ENCODE assay signal across 8 cellular contexts in genomic region chr15:50353251-50353998, GRCh38.
DNase-seq lines count a peak whose midpoint lies in the region; ATAC-seq and TF ChIP-seq lines count a peak whose summit lies in the region.

No MANE protein-coding gene starts in this region.

- H3K36me3 Mint-ChIP-seq in stimulated activated effector memory CD8-positive, alpha-beta T cell treated with anti-CD3 and anti-CD28 coated beads, Interleukin-12 subunit alpha, Interleukin-12 subunit beta, amount 100 ng/mL, for 72 hours = peaks cover 79% of the 10 kb centered on the region

- H3K4me3 ChIP-seq in MM.1S (ENCODE audit: low read length) = peak overlapping the region; percentile 96
- peak overlapping the region; percentile 96 for H3K4me3 ChIP-seq in iPS-15b (ENCODE audit: low read depth, low read length)

- peaks cover 15% of the 10 kb centered on the region for H3F3A ChIP-seq in MM.1S (ENCODE audit: insufficient read depth, low read length)

- H2AFZ ChIP-seq in MM.1S (ENCODE audit: low read length) = 0 out of 2 replicates have a peak overlapping the region, but pooled peaks have one; percentile 91

- peak overlapping the region; percentile 97 for H3K27ac Mint-ChIP-seq in stimulated activated effector memory CD8-positive, alpha-beta T cell treated with anti-CD3 and anti-CD28 coated beads, Interleukin-12 subunit alpha, Interleukin-12 subunit beta, amount 100 ng/mL, for 72 hours

- H3K4me3 Mint-ChIP-seq in stimulated activated effector memory CD8-positive, alpha-beta T cell treated with anti-CD3 and anti-CD28 coated beads, Interleukin-12 subunit alpha, Interleukin-12 subunit beta, amount 100 ng/mL, for 72 hours = peak overlapping the region; percentile 69

- H3K9ac ChIP-seq in MM.1S (ENCODE audit: low read length) (peak overlapping the region; percentile 99), iPS-15b (ENCODE audit: low read depth, low read length) (peak overlapping the region; percentile 99)

- ATAC-seq in activated CD4-positive, CD25-positive, alpha-beta regulatory T cell treated with anti-CD3 and anti-CD28 coated beads, Interleukin-2, amount 50 U/mL, for 24 hours = peak; percentile 71
- ATAC-seq in stimulated activated effector memory CD8-positive, alpha-beta T cell treated with anti-CD3 and anti-CD28 coated beads, Interleukin-12 subunit alpha, Interleukin-12 subunit beta, amount 100 ng/mL, for 72 hours = peak; percentile 75
- no peak for ATAC-seq in HG02678 (IDR thresholded peaks at IDR 0.05; ENCODE audit: unreplicated experiment)

- H3K4me2 ChIP-seq in MM.1S (ENCODE audit: low read depth, low read length) = peak overlapping the region; percentile 85

- peaks cover 11% of the 10 kb centered on the region for H3K4me1 ChIP-seq in MM.1S (ENCODE audit: low read length)
- peaks cover 8% of the 10 kb centered on the region for H3K4me1 ChIP-seq in iPS-15b (ENCODE audit: control insufficient read depth, insufficient read depth, low read length)

- H3K36me3 ChIP-seq in MM.1S (replicated peaks; ENCODE audit: insufficient read depth, low read length) (no peaks in the 10 kb centered on the region), iPS-15b (ENCODE audit: control insufficient read depth, insufficient read depth, low read length) (peaks cover 7% of the 10 kb centered on the region)

- no peaks in the 10 kb centered on the region for H4K20me1 ChIP-seq in MM.1S (ENCODE audit: insufficient read depth, low read length)

- TF ChIP-seq CTCF in MM.1S (IDR thresholded peaks at IDR 0.05; ENCODE audit: low read length) = no peak

- peaks cover 93% of the 10 kb centered on the region for H3K79me2 ChIP-seq in MM.1S (ENCODE audit: low read length)

- H3K27me3 ChIP-seq in MM.1S (replicated peaks; ENCODE audit: insufficient read depth, low read length) = no peaks in the 10 kb centered on the region
- H3K27me3 ChIP-seq in iPS-15b (ENCODE audit: control insufficient read depth, insufficient read depth, low read length) = no peaks in the 10 kb centered on the region

- no peak for DNase-seq in activated CD4-positive, CD25-positive, alpha-beta regulatory T cell treated with anti-CD3 and anti-CD28 coated beads, Interleukin-2, amount 50 U/mL, for 72 hours
- peak; percentile 31 for DNase-seq in MM.1S
- DNase-seq in amniotic stem cell (lab: John Stamatoyannopoulos, UW) = peak; percentile 39
- DNase-seq in stimulated activated effector memory CD8-positive, alpha-beta T cell treated with anti-CD3 and anti-CD28 coated beads, Interleukin-12 subunit alpha, Interleukin-12 subunit beta, amount 100 ng/mL, for 72 hours (ENCODE audit: low spot score in 2 of 2) = no peak
- DNase-seq in NCI-H187 (lab: John Stamatoyannopoulos, UW) = no peak

- no peaks in the 10 kb centered on the region for H3K9me3 Mint-ChIP-seq in stimulated activated effector memory CD8-positive, alpha-beta T cell treated with anti-CD3 and anti-CD28 coated beads, Interleukin-12 subunit alpha, Interleukin-12 subunit beta, amount 100 ng/mL, for 72 hours

- H3K27ac ChIP-seq in MM.1S (ENCODE audit: low read length) = peak overlapping the region; percentile 95

- peaks cover 47% of the 10 kb centered on the region for H3K4me1 Mint-ChIP-seq in stimulated activated effector memory CD8-positive, alpha-beta T cell treated with anti-CD3 and anti-CD28 coated beads, Interleukin-12 subunit alpha, Interleukin-12 subunit beta, amount 100 ng/mL, for 72 hours

- H3K9me2 ChIP-seq in MM.1S (replicated peaks; ENCODE audit: insufficient read depth, low read length) = no peaks in the 10 kb centered on the region

- H3K9me3 ChIP-seq in MM.1S (replicated peaks; ENCODE audit: insufficient read depth, low read length) (no peaks in the 10 kb centered on the region), iPS-15b (ENCODE audit: control insufficient read depth, insufficient read depth, low read length) (no peaks in the 10 kb centered on the region)

Comparison
In these comparisons a context has a peak if more than half of its experiments do, and no peak if none do; other contexts are left out.
1. DNase-seq: peak in MM.1S (single experiment) and amniotic stem cell (single experiment); none in activated CD4-positive, CD25-positive, alpha-beta regulatory T cell treated with anti-CD3 and anti-CD28 coated beads, Interleukin-2, amount 50 U/mL, for 72 hours (single experiment), stimulated activated effector memory CD8-positive, alpha-beta T cell treated with anti-CD3 and anti-CD28 coated beads, Interleukin-12 subunit alpha, Interleukin-12 subunit beta, amount 100 ng/mL, for 72 hours (0 of 2) and NCI-H187 (0 of 2).